1 cellular context compared by ENCODE assay signal in the genomic region with DNA sequence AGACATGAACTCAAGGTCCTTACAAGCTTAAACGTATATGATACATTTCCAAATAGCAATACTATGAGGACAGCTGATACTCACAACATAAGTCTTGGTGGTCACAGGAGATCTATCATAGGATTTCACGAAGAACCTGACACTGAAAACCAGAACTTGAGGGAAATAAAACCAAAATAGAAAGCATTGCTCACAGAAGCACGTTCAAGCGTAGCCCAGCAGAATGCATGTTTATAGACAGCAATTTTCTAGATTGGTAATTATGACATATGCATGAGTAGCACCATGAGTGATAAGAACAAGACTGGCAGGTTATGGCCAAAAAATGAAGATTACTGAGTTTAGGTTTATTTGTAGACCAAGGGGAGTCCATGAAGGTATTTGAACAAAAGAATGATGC.
TF ChIP-seq lines count a peak whose summit lies in the region.

No MANE protein-coding gene starts in this region.

TF ChIP-seq in IMR-90, 13 proteins besides CTCF, POLR2A, EP300 and RAD21 (continued from another document):
- no peak; the same call in 1 of the 2 replicates for TF ChIP-seq BHLHE40 (IDR thresholded peaks at IDR 0.05; ENCODE audit: low read depth, low read length)
